ENCODE assay signal across 11 cellular contexts in the genomic region with DNA sequence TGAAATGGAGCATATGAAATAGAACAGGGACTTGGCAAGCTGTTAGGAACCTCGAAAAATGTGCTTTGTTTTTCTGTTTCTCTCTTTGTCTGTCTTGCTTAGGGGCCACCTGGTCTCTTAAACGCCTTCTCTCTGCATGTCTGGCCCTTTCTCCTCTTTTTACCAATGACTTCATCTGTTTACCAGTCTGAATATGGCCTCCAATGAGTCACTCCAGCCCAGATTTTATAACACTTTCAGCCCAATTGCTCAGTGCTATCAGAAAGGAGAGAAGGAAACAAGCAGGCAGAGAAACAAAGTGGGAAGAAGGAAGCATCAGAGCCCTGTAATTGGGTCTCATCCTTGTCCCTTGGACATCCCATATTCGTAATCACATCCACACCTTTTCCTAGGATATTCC.
A peak's percentile ranks its signal among the peaks of the same experiment; 100 is the strongest.
DNase-seq lines count a peak whose midpoint lies in the region; ATAC-seq and TF ChIP-seq lines count a peak whose summit lies in the region.
"Had no signal": no experiment of that assay in that cellular context is flagged by ENCODE, and none has a peak within 500 bp of the region (broad histone marks: within the 10 kb centered on the region; RNA-seq: fewer than 3 reads in every experiment).

No MANE protein-coding gene starts in this region.

- intact Hi-C loops in mammary epithelial cell (cut with micrococcal nuclease): loop anchor here (10.0 kb wide), 2 partner anchors 107 to 147 kb away; no protein-coding TSS in a partner anchor

- H3K27ac Mint-ChIP-seq in chondrocyte (ENCODE audit: unreplicated experiment): no peak overlapping the region
- H3K27ac Mint-ChIP-seq: CD8-positive, alpha-beta memory T cell had no signal

- CTCF ChIA-PET in BJ (lab: Yijun Ruan, JAX) (no interaction called here), mammary epithelial cell (lab: Charles Lee; ENCODE audit: low non-redundant PET) (no interaction called here)

- no peak overlapping the region for H2BK12ac ChIP-seq in mesenchymal stem cell (ENCODE audit: low read length in 2 of 2)

- in situ Hi-C loops in mammary epithelial cell (cut with MboI; ENCODE audit: low sequenced_read_pairs in 2 of 2): no loop called here

- peak overlapping the region; percentile 62 for H2BK5ac ChIP-seq in mesenchymal stem cell (ENCODE audit: low read depth, low read length, poor library complexity, severe bottlenecking)

- H3K18ac ChIP-seq in mesenchymal stem cell (ENCODE audit: low read depth in 1 of 2, low read length in 2 of 2): no peak overlapping the region

- H3K4me1 ChIP-seq in mammary epithelial cell (ENCODE audit: insufficient read depth, low read length) (no peaks in the 10 kb centered on the region), mesenchymal stem cell (ENCODE audit: control insufficient read depth, insufficient read depth, low read depth, low read length) (peaks cover 1% of the 10 kb centered on the region)
- H3K4me1 ChIP-seq: upper lobe of left lung had no signal

- no peaks in the 10 kb centered on the region for H3K4me1 Mint-ChIP-seq in chondrocyte (ENCODE audit: low read depth)

- dilution Hi-C loops in mammary epithelial cell (cut with HindIII; ENCODE audit: low sequenced_read_pairs): no loop called here

- H3K4me3 ChIP-seq in BJ (ENCODE audit: low read depth, low read length) (no peak overlapping the region), mammary epithelial cell (replicated peaks in 1 of 3; ENCODE audit: insufficient read depth in 1 of 3, low read depth in 2 of 3, low read length in 3 of 3) (no peak overlapping the region), mesenchymal stem cell (ENCODE audit: insufficient read depth in 1 of 2, low read depth in 1 of 2, low read length in 2 of 2) (no peak overlapping the region)
- H3K4me3 ChIP-seq: skin epidermis, upper lobe of left lung had no signal

- no peak overlapping the region for H2AK5ac ChIP-seq in mesenchymal stem cell (ENCODE audit: low read length, severe bottlenecking)

- H3K4me2 ChIP-seq in mammary epithelial cell (ENCODE audit: insufficient read depth, low read depth, low read length) (no peak overlapping the region), mesenchymal stem cell (ENCODE audit: low read length, poor library complexity, severe bottlenecking) (no peak overlapping the region)

- H3K14ac ChIP-seq in mesenchymal stem cell (ENCODE audit: low read length in 2 of 2): no peak overlapping the region

- H4K20me1 ChIP-seq in mammary epithelial cell (ENCODE audit: insufficient read depth, low read length): no peaks in the 10 kb centered on the region

- no peak for ATAC-seq in GM19328 (IDR thresholded peaks at IDR 0.05; ENCODE audit: unreplicated experiment)

- H4K91ac ChIP-seq in mesenchymal stem cell (ENCODE audit: low read length): no peak overlapping the region

- H3K9me3 ChIP-seq in mammary epithelial cell (replicated peaks; ENCODE audit: insufficient read depth, low read length) (no peaks in the 10 kb centered on the region), mesenchymal stem cell (ENCODE audit: control insufficient read depth, low read length) (no peaks in the 10 kb centered on the region)
- H3K9me3 ChIP-seq: upper lobe of left lung had no signal

- no peaks in the 10 kb centered on the region for H3K27me3 ChIP-seq in BJ (ENCODE audit: control insufficient read depth, insufficient read depth, low read length)
- no peaks in the 10 kb centered on the region for H3K27me3 ChIP-seq in mammary epithelial cell (ENCODE audit: insufficient read depth, low read length)
- no peaks in the 10 kb centered on the region for H3K27me3 ChIP-seq in mesenchymal stem cell (ENCODE audit: control insufficient read depth in 1 of 2, insufficient read depth in 1 of 2, low read length in 2 of 2)
- H3K27me3 ChIP-seq: upper lobe of left lung had no signal

- BruUV-seq in mammary epithelial cell (replicated peaks; lab: Mats Ljungman, UMichigan): no TSS peak

- POLR2A ChIA-PET in BJ (lab: Charles Lee): no interaction called here

- H3K79me2 ChIP-seq in mammary epithelial cell (ENCODE audit: insufficient read depth, low read length): no peaks in the 10 kb centered on the region

- H3K79me1 ChIP-seq in mesenchymal stem cell (replicated peaks; ENCODE audit: low read length, poor library complexity, severe bottlenecking): no peaks in the 10 kb centered on the region

- DNase-seq in BJ (ENCODE audit: low read depth): peak; percentile 41
- DNase-seq in NCI-H2029 (lab: John Stamatoyannopoulos, UW): peak; percentile 83
- DNase-seq in mammary epithelial cell: peak; percentile 40
- DNase-seq in mesenchymal stem cell: peak; percentile 69
- no peak for DNase-seq in chondrocyte (ENCODE audit: low spot score)
- DNase-seq in activated CD4-positive, alpha-beta T cell treated with anti-CD3 and anti-CD28 coated beads, Interleukin-2, amount 50 U/mL, for 4 hours: no peak
- DNase-seq in NCI-H2081 (lab: John Stamatoyannopoulos, UW): no peak
- DNase-seq: CD8-positive, alpha-beta memory T cell; upper lobe of left lung had no signal

- no peak overlapping the region for H3K4ac ChIP-seq in mesenchymal stem cell (ENCODE audit: low read depth in 1 of 2, low read length in 2 of 2)

- H3K27me3 Mint-ChIP-seq in chondrocyte (ENCODE audit: low read depth): peaks cover 11% of the 10 kb centered on the region
- H3K27me3 Mint-ChIP-seq: CD8-positive, alpha-beta memory T cell had no signal

- H3K27ac ChIP-seq in mammary epithelial cell (ENCODE audit: insufficient read depth, low read depth, low read length): no peak overlapping the region
- peak overlapping the region; percentile 59 for H3K27ac ChIP-seq in mesenchymal stem cell (ENCODE audit: low read length, poor library complexity, severe bottlenecking)
- H3K27ac ChIP-seq: upper lobe of left lung had no signal

- H3K36me3 Mint-ChIP-seq in chondrocyte (ENCODE audit: low read depth): no peaks in the 10 kb centered on the region
- H3K36me3 Mint-ChIP-seq: CD8-positive, alpha-beta memory T cell had no signal

- H3K4me3 Mint-ChIP-seq in chondrocyte (ENCODE audit: unreplicated experiment): no peak overlapping the region
- H3K4me3 Mint-ChIP-seq: CD8-positive, alpha-beta memory T cell had no signal

- WGBS in mammary epithelial cell (ENCODE audit: low coverage, missing lambda C conversion rate): 70% methylated on average over 3 of the region's 3 CpGs
- WGBS in mesenchymal stem cell: 49% methylated on average over 2 of the region's 3 CpGs

- no peak overlapping the region for H2BK120ac ChIP-seq in mesenchymal stem cell (ENCODE audit: low read depth, low read length)

- H2AFZ ChIP-seq in mammary epithelial cell (ENCODE audit: low read depth, low read length) (no peak overlapping the region), mesenchymal stem cell (ENCODE audit: low read depth, low read length) (peak overlapping the region; percentile 23)

- peaks cover 8% of the 10 kb centered on the region for H3K9me3 Mint-ChIP-seq in chondrocyte (ENCODE audit: low read depth)
- H3K9me3 Mint-ChIP-seq: CD8-positive, alpha-beta memory T cell had no signal

- H3K36me3 ChIP-seq in BJ (ENCODE audit: control insufficient read depth, insufficient read depth, low read length) (no peaks in the 10 kb centered on the region), mammary epithelial cell (ENCODE audit: insufficient read depth, low read length) (no peaks in the 10 kb centered on the region), mesenchymal stem cell (ENCODE audit: control insufficient read depth in 1 of 2, insufficient read depth in 2 of 2, low read depth in 1 of 2, low read length in 2 of 2) (no peaks in the 10 kb centered on the region)
- H3K36me3 ChIP-seq: upper lobe of left lung had no signal

- H4K8ac ChIP-seq in mesenchymal stem cell (ENCODE audit: low read length): no peak overlapping the region

- no peak overlapping the region for H2BK15ac ChIP-seq in mesenchymal stem cell (ENCODE audit: low read depth, poor library complexity, severe bottlenecking)

- TF ChIP-seq CTCF in BJ (IDR thresholded peaks at IDR 0.05; ENCODE audit: insufficient read depth, low read depth, low read length) (no peak), mammary epithelial cell (conservative IDR thresholded peaks at IDR 0.05 in 1 of 2, IDR thresholded peaks at IDR 0.05 in 1 of 2; ENCODE audit: extremely low read depth in 1 of 2, insufficient read depth in 1 of 2, low read depth in 1 of 2, low read length in 2 of 2) (no peak), chondrocyte (IDR thresholded peaks at IDR 0.05) (no peak)

- H3K23ac ChIP-seq in mesenchymal stem cell (ENCODE audit: low read length in 2 of 2): no peak overlapping the region

- H3K9ac ChIP-seq in mammary epithelial cell (ENCODE audit: insufficient read depth, low read length) (no peak overlapping the region), mesenchymal stem cell (ENCODE audit: low read length) (peak overlapping the region; percentile 46)

Comparison
In these comparisons a context has a peak if more than half of its experiments do, and no peak if none do; other contexts are left out.
1. DNase-seq: peak in BJ (single experiment), NCI-H2029 (single experiment), mammary epithelial cell (single experiment) and mesenchymal stem cell (single experiment); none in chondrocyte (single experiment), activated CD4-positive, alpha-beta T cell treated with anti-CD3 and anti-CD28 coated beads, Interleukin-2, amount 50 U/mL, for 4 hours (0 of 2) and NCI-H2081 (0 of 2).